In the genomic region with DNA sequence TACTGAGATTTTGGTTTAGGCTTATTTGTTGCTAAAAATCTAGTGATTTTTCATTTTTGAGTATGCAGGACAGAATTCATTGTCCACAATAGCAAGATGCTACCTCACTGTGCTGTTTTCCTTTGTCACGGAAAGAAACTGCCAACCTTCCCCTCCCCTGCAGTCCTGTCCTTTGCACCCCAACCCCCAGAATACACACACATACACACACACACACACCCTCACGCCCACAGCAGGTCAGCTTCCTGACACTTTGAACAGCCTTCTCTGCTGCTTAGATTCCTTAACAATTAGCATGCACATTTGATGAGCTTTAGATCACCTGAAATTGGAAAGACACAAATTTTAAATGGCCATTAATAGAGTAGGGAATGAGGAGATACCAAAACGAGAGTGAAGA, we compare ENCODE assay signal across 29 cellular contexts. TPM values are rescaled to one million over a fixed set of nuclear protein-coding genes. Genes with fewer than 3 reads are reported as not detected.
"Had no signal": no experiment of that assay in that cellular context is flagged by ENCODE, and none has a peak within 500 bp of the region (broad histone marks: within the 10 kb centered on the region; RNA-seq: fewer than 3 reads in every experiment).

No MANE protein-coding gene starts in this region.

- H3K27ac ChIP-seq: neutrophil, ovary, parathyroid adenoma, psoas muscle, skin epidermis, stomach, thoracic aorta, thyroid gland, tibial nerve, upper lobe of left lung, vagina had no signal

- ATAC-seq: naive thymus-derived CD8-positive, alpha-beta T cell; natural killer cell treated with Interleukin-12 subunit alpha and Interleukin-12 subunit beta and Interleukin-15 and Interleukin-18, amount 100 ng/mL, for 72 hours; psoas muscle; right cardiac atrium; sciatic nerve; stimulated activated effector memory CD8-positive, alpha-beta T cell treated with anti-CD3 and anti-CD28 coated beads, Interleukin-12 subunit alpha, Interleukin-12 subunit beta, amount 100 ng/mL, for 72 hours; stimulated activated naive B cell treated with anti-CD40 and anti-IgM and Interleukin-4, amounts not matched to agents 10 μg/mL and 1 μg/mL and 100 μg/mL, for 72 hours had no signal

- H3K9ac ChIP-seq: parathyroid adenoma had no signal

- H3K4me3 ChIP-seq: ovary, psoas muscle, skin epidermis, stomach, thoracic aorta, thyroid gland, tibial nerve, upper lobe of left lung, vagina had no signal

- H3K4me1 ChIP-seq: parathyroid adenoma, psoas muscle, stomach, thyroid gland, tibial nerve, upper lobe of left lung, vagina had no signal

- H3K79me2 ChIP-seq: parathyroid adenoma had no signal

- H3K27me3 ChIP-seq: neutrophil, ovary, stomach, thyroid gland, tibial nerve, upper lobe of left lung, vagina had no signal

- H3K36me3 ChIP-seq: neutrophil, ovary, stomach, thoracic aorta, thyroid gland, tibial nerve, upper lobe of left lung, vagina had no signal

- H2AFZ ChIP-seq: parathyroid adenoma had no signal

- H3K9me3 ChIP-seq: neutrophil, ovary, psoas muscle, stomach, thoracic aorta, thyroid gland, tibial nerve, upper lobe of left lung, vagina had no signal

- DNase-seq: naive thymus-derived CD8-positive, alpha-beta T cell; nephron progenitor cell; occipital lobe; ovary; posterior cingulate gyrus; psoas muscle; right cardiac atrium; stimulated activated CD4-positive, alpha-beta T cell treated with anti-CD3 and anti-CD28 coated beads, Interleukin-15, amount 100 ng/mL, for 24 hours; stimulated activated CD4-positive, alpha-beta T cell treated with anti-CD3 and anti-CD28 coated beads, Interleukin-2, amount 100 ng/mL, for 24 hours; stimulated activated CD4-positive, alpha-beta T cell treated with anti-CD3 and anti-CD28 coated beads, Interleukin-2, amount 100 ng/mL, for 48 hours; stimulated activated CD4-positive, alpha-beta T cell treated with anti-CD3 and anti-CD28 coated beads, Interleukin-4, amount 100 ng/mL, for 24 hours; stimulated activated naive B cell treated with anti-CD40 and anti-IgM and Interleukin-4, amounts not matched to agents 10 μg/mL and 1 μg/mL and 100 μg/mL, for 72 hours; stimulated activated naive CD4-positive, alpha-beta T cell treated with Interleukin-2 at 50 U/mL for 16 hours; stomach; thyroid gland; trophoblast cell; upper lobe of left lung had no signal

- FAIRE-seq: urothelium cell line had no signal

RNA-seq across cellular contexts. Expression of gene ARMC3, which starts 32.1 kb away (rescaled TPM):
- total RNA-seq: naive thymus-derived CD8-positive, alpha-beta T cell; natural killer cell treated with Interleukin-12 subunit alpha and Interleukin-12 subunit beta and Interleukin-15 and Interleukin-18, amount 100 ng/mL, for 72 hours; psoas muscle; right cardiac atrium; stomach; subcutaneous adipose tissue; thoracic aorta; ureter; vagina had no signal
- polyA plus RNA-seq: naive thymus-derived CD8-positive, alpha-beta T cell; ovary; psoas muscle; right cardiac atrium; stomach had no signal
